1 cellular context compared by ENCODE assay signal in the genomic region with DNA sequence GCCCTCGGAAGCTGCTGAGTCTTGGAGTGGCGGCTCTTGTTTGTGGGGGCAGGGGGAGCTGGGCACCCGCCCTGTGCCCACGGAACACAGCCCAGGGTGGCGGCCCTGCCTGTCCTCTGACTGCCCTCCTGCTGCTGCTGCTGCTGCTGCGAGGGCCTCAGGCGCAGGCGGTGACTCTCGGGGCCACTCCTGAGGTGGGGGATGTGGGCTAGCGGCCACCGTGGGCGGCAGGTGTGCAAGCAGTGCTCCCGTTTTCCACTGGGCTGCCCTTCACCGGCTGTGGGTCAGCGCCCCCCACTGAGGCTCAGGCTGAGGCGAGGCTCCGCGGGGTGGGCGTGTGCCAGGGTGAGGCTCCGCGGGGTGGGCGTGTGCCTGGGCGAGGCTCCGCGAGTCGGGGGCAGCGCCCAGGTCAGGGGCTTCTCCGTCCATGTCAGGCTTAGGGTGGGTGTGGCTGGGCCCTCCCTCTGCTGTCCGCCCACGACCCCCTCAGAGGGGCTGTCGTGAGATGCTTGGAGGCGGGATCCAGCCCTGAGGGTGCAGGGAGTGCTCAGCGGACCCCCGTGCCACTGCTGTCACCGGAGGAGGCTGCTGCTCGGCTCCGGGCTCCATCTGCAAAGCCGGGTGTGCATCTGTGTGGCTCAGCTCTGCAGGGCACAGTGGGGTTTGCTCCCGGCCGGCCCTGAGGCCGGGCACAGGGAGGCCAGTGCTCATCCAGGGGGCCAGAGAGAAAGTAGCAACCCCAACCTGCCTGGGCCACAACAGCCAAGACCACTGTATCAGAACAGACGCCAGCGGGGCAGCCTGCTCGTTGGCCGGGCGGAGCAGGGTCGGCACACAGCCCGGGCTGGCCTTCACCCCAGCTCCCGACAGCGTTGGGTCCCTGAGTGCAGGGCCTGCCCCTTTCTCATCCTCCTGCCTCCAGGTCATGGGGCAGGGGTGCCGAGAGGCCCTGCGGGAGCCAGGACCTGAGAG.
TF ChIP-seq lines count a peak whose summit lies in the region.

No MANE protein-coding gene starts in this region.

TF ChIP-seq in IMR-90, 13 proteins besides CTCF, POLR2A, EP300 and RAD21:
- no peak for TF ChIP-seq FOS (IDR thresholded peaks at IDR 0.05; ENCODE audit: low read depth, low read length)
- TF ChIP-seq NFE2L2 (IDR thresholded peaks at IDR 0.05; ENCODE audit: low read depth, low read length), result no peak
- no peak for TF ChIP-seq CEBPB (IDR thresholded peaks at IDR 0.05; ENCODE audit: low read depth, low read length)
- no peak for TF ChIP-seq MAFK (IDR thresholded peaks at IDR 0.05; ENCODE audit: low read depth, low read length)
- no peak for TF ChIP-seq CHD1 (IDR thresholded peaks at IDR 0.05; ENCODE audit: low read depth, low read length)
- no peak for TF ChIP-seq BHLHE40 (IDR thresholded peaks at IDR 0.05; ENCODE audit: low read depth, low read length)
- TF ChIP-seq, protein P1, sequence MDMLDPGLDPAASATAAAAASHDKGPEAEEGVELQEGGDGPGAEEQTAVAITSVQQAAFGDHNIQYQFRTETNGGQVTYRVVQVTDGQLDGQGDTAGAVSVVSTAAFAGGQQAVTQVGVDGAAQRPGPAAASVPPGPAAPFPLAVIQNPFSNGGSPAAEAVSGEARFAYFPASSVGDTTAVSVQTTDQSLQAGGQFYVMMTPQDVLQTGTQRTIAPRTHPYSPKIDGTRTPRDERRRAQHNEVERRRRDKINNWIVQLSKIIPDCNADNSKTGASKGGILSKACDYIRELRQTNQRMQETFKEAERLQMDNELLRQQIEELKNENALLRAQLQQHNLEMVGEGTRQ (IDR thresholded peaks at IDR 0.05; ENCODE audit: low read depth, low read length), result no peak
- TF ChIP-seq MXI1 (IDR thresholded peaks at IDR 0.05; ENCODE audit: borderline replicate concordance, low read depth, low read length), result no peak
- TF ChIP-seq, protein P2, sequence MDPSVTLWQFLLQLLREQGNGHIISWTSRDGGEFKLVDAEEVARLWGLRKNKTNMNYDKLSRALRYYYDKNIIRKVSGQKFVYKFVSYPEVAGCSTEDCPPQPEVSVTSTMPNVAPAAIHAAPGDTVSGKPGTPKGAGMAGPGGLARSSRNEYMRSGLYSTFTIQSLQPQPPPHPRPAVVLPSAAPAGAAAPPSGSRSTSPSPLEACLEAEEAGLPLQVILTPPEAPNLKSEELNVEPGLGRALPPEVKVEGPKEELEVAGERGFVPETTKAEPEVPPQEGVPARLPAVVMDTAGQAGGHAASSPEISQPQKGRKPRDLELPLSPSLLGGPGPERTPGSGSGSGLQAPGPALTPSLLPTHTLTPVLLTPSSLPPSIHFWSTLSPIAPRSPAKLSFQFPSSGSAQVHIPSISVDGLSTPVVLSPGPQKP (IDR thresholded peaks at IDR 0.05; ENCODE audit: borderline replicate concordance, low read depth, low read length), result no peak
- TF ChIP-seq MAZ (IDR thresholded peaks at IDR 0.05; ENCODE audit: borderline replicate concordance, low read depth, low read length), result no peak
- TF ChIP-seq RFX5 (IDR thresholded peaks at IDR 0.05; ENCODE audit: low read depth, low read length), result no peak
